ENCODE assay signal across 8 cellular contexts in genomic region chr20:1266167-1266973, GRCh38. TPM values are rescaled to one million over a fixed set of nuclear protein-coding genes. Genes with fewer than 3 reads are reported as not detected.
DNase-seq lines count a peak whose midpoint lies in the region; ATAC-seq and TF ChIP-seq lines count a peak whose summit lies in the region.

Gene SNPH, plus strand, starts transcription at chr20:1266294. Its CDS starts 29,946 bp downstream, at chr20:1296240.

- no peaks in the 10 kb centered on the region for H3K27me3 Mint-ChIP-seq in activated naive CD4-positive, alpha-beta T cell treated with anti-CD3 and anti-CD28 coated beads for 36 hours (ENCODE audit: low read depth)

- peak within 1 kb of the TSS; percentile 51 for H3K4me3 ChIP-seq in GM12865 (ENCODE audit: low read depth, low read length)
- H3K4me3 ChIP-seq in gastroesophageal sphincter: peak within 1 kb of the TSS; percentile 68 to 90
- H3K4me3 ChIP-seq in neuron (ENCODE audit: low read length): peak within 1 kb of the TSS; percentile 52
- peak within 1 kb of the TSS; percentile 86 to 99 (median 98) for H3K4me3 ChIP-seq in stomach

- peak; percentile 95 for ATAC-seq in gastroesophageal sphincter
- no peak for ATAC-seq in HG03108 (IDR thresholded peaks at IDR 0.05; ENCODE audit: unreplicated experiment)

- no peak for TF ChIP-seq EP300 in gastroesophageal sphincter (IDR thresholded peaks at IDR 0.05)
- no peak for TF ChIP-seq EP300 in stomach (IDR thresholded peaks at IDR 0.05)

- peaks cover 2% of the 10 kb centered on the region for H3K9me3 Mint-ChIP-seq in activated naive CD4-positive, alpha-beta T cell treated with anti-CD3 and anti-CD28 coated beads for 36 hours

- H3K9me3 ChIP-seq in gastroesophageal sphincter: no peaks in the 10 kb centered on the region
- no peaks in the 10 kb centered on the region for H3K9me3 ChIP-seq in neuron (ENCODE audit: low read length)
- no peaks in the 10 kb centered on the region for H3K9me3 ChIP-seq in stomach

- CTCF ChIA-PET in activated naive CD4-positive, alpha-beta T cell treated with anti-CD3 and anti-CD28 coated beads for 36 hours (lab: Charles Lee): interaction anchor here (0.8 to 2.4 kb wide), 7 partner anchors 13 to 170 kb away, joined by 3 to 6 read pairs (median 3); no protein-coding TSS in a partner anchor

- TF ChIP-seq CTCF in GM12865 (IDR thresholded peaks at IDR 0.05; ENCODE audit: insufficient read depth, low read depth, low read length, missing control alignments) (no peak), gastroesophageal sphincter (IDR thresholded peaks at IDR 0.05) (no peak), stomach (IDR thresholded peaks at IDR 0.05) (no peak)

- H3K36me3 ChIP-seq in gastroesophageal sphincter (no peaks in the 10 kb centered on the region), neuron (ENCODE audit: insufficient read depth, low read length) (no peaks in the 10 kb centered on the region), stomach (peaks cover 0 to 7% (median 0%) of the 10 kb centered on the region in 4 donors)

- no peaks in the 10 kb centered on the region for H3K36me3 Mint-ChIP-seq in activated naive CD4-positive, alpha-beta T cell treated with anti-CD3 and anti-CD28 coated beads for 36 hours (ENCODE audit: low read depth)

- H3K4me1 ChIP-seq in gastroesophageal sphincter (peaks cover 0 to 25% (median 6%) of the 10 kb centered on the region in 3 donors), neuron (ENCODE audit: insufficient read depth, low read length) (peaks cover 8% of the 10 kb centered on the region), stomach (peaks cover 16 to 31% (median 25%) of the 10 kb centered on the region in 4 donors)

- peaks cover 53% of the 10 kb centered on the region for H3K4me1 Mint-ChIP-seq in activated naive CD4-positive, alpha-beta T cell treated with anti-CD3 and anti-CD28 coated beads for 36 hours (ENCODE audit: low read depth)

- H3K27ac ChIP-seq in gastroesophageal sphincter (peak within 1 kb of the TSS; percentile 31 to 88 (median 79)), stomach (peak within 1 kb of the TSS; percentile 72 to 84 (median 81))

- H3K27ac Mint-ChIP-seq in activated naive CD4-positive, alpha-beta T cell treated with anti-CD3 and anti-CD28 coated beads for 36 hours: peak within 1 kb of the TSS; percentile 85

- H2AFZ ChIP-seq in neuron (ENCODE audit: low read depth, low read length): peak within 1 kb of the TSS; percentile 94

- DNase-seq in GM12865 (ENCODE audit: low read depth) (peak; percentile 62), HK-2 (ENCODE audit: unreplicated experiment) (peak; percentile 75), SHP77 treated with DMSO at 0.1 percent for 48 hours (lab: John Stamatoyannopoulos, UW) (peak; percentile 61), stomach (peak; percentile 77)
- DNase-seq in activated naive CD4-positive, alpha-beta T cell treated with anti-CD3 and anti-CD28 coated beads for 36 hours: peak; percentile 85

- peaks cover 6% of the 10 kb centered on the region for H3K27me3 ChIP-seq in gastroesophageal sphincter
- peaks cover 34% of the 10 kb centered on the region for H3K27me3 ChIP-seq in neuron (ENCODE audit: insufficient read depth, low read length)
- H3K27me3 ChIP-seq in stomach: peaks cover 0 to 10% (median 0%) of the 10 kb centered on the region in 3 donors

- peak within 1 kb of the TSS; percentile 90 for H3K4me3 Mint-ChIP-seq in activated naive CD4-positive, alpha-beta T cell treated with anti-CD3 and anti-CD28 coated beads for 36 hours

- WGBS in gastroesophageal sphincter (ENCODE audit: low coverage in 1 of 2), 2 donors: no CpG with 5 or more reads among the region's 61 CpGs
- 0 to 1% (median 1%) methylated on average over 33 to 61 of the region's 61 CpGs for WGBS in stomach, 5 donors

- no peak for TF ChIP-seq POLR2A in gastroesophageal sphincter (IDR thresholded peaks at IDR 0.05)
- no peak for TF ChIP-seq POLR2A in stomach (IDR thresholded peaks at IDR 0.05)

- intact Hi-C loops in activated naive CD4-positive, alpha-beta T cell treated with anti-CD3 and anti-CD28 coated beads for 36 hours (cut with micrococcal nuclease): loop anchor here (1.0 to 5.0 kb wide), 5 partner anchors 24 to 424 kb away; partner anchors contain the start of genes PSMF1 and RAD21L1
- intact Hi-C loops in stomach (cut with DNase I; ENCODE audit: low total_unique reads): no loop called here

RNA-seq across cellular contexts. Expression of gene SNPH, which starts in this region (rescaled TPM):
- 1 to 10 TPM; 6.7 to 7.3 TPM for total RNA-seq in activated naive CD4-positive, alpha-beta T cell treated with anti-CD3 and anti-CD28 coated beads for 36 hours
- total RNA-seq in gastroesophageal sphincter (10 to 100 TPM in 3 of 4 donors, 1 to 10 TPM in 1; 9.8 to 31.6 (median 12.5) TPM), stomach (10 to 100 TPM in 1 of 5 donors, 1 to 10 TPM in 4; 1.8 to 15.6 (median 8.0) TPM)
- 1 to 10 TPM; 1.8 to 4.2 (median 3.6) TPM for polyA plus RNA-seq in stomach
